In genomic region chr4:145870155-145871020, GRCh38 we compare ENCODE assay signal across 13 cellular contexts.
DNase-seq lines count a peak whose midpoint lies in the region; ATAC-seq and TF ChIP-seq lines count a peak whose summit lies in the region.
"Had no signal": no experiment of that assay in that cellular context is flagged by ENCODE, and none has a peak within 500 bp of the region (broad histone marks: within the 10 kb centered on the region; RNA-seq: fewer than 3 reads in every experiment).

No MANE protein-coding gene starts in this region.

- DNase-seq in ACHN (peak; percentile 6), iris pigment epithelial cell (ENCODE audit: low read depth) (peak; percentile 34), GM10266 (ENCODE audit: extremely low spot score) (no peak), OCI-M2 (lab: John Stamatoyannopoulos, UW; ENCODE audit: unreplicated experiment) (no peak)
- DNase-seq in NK-92 treated with Interleukin-12 subunit alpha and Interleukin-12 subunit beta, amount 100 ng/mL, for 24 hours (lab: John Stamatoyannopoulos, UW): no peak
- DNase-seq: activated effector memory CD4-positive, alpha-beta T cell treated with Interleukin-2 at 50 U/mL for 16 hours; cerebellar nuclear complex; GDM1; NCI-H2029 treated with DMSO at 0.1 percent for 48 hours; stimulated activated CD4-positive, alpha-beta T cell treated with anti-CD3 and anti-CD28 coated beads, Interleukin-1b, Interleukin-23, amount 100 ng/mL, for 48 hours had no signal

- in situ Hi-C loops in ACHN (cut with HindIII; ENCODE audit: low pct_ligation_motif_present, low pct_unique_long_range_greater_than_20kb, low sequenced_read_pairs): no loop called here

- ATAC-seq in GM19395 (IDR thresholded peaks at IDR 0.05; ENCODE audit: unreplicated experiment) (peak; percentile 47), HG03432 (IDR thresholded peaks at IDR 0.05; ENCODE audit: unreplicated experiment) (peak; percentile 31), HG03159 (IDR thresholded peaks at IDR 0.05; ENCODE audit: unreplicated experiment) (no peak)

- no peak for TF ChIP-seq CTCF in GM10266 (IDR thresholded peaks at IDR 0.05; ENCODE audit: control insufficient read depth, insufficient read depth, low read depth, missing control alignments)

Comparison
In these comparisons a context has a peak if more than half of its experiments do, and no peak if none do; other contexts are left out.
1. DNase-seq: peak in ACHN (single experiment) and iris pigment epithelial cell (single experiment); none in GM10266 (single experiment), OCI-M2 (single experiment) and NK-92 treated with Interleukin-12 subunit alpha and Interleukin-12 subunit beta, amount 100 ng/mL, for 24 hours (single experiment).